ENCODE assay signal across 1 cellular context in the genomic region with DNA sequence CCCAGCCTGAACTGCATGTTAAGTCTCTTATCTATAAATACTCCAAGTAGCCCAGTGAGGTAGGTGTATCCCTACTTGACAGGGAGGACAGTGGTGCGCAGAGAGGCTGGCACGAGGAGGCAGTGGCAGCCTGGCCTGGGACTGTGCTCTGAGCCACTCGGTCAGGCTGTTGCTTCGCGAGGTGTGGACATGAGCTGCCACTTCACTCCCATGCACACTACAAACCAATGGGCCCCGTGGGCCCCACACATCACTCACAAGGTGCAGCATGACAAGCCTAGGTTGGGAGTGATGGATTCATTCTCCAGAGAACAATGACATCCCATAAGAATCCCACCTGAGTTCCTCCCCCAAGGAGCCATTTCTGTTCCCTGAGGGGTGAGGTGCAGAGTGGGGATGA.
TF ChIP-seq lines count a peak whose summit lies in the region.

No MANE protein-coding gene starts in this region.

TF ChIP-seq in GM23338, 12 proteins besides CTCF, POLR2A, EP300 and RAD21 (continued from another document):
- TF ChIP-seq ZNF462 (CRISPR knock-in tag; IDR thresholded peaks at IDR 0.05), result no peak
TF ChIP-seq in GM23338: peak in this region for 0.
